ENCODE assay signal across 21 cellular contexts in the genomic region with DNA sequence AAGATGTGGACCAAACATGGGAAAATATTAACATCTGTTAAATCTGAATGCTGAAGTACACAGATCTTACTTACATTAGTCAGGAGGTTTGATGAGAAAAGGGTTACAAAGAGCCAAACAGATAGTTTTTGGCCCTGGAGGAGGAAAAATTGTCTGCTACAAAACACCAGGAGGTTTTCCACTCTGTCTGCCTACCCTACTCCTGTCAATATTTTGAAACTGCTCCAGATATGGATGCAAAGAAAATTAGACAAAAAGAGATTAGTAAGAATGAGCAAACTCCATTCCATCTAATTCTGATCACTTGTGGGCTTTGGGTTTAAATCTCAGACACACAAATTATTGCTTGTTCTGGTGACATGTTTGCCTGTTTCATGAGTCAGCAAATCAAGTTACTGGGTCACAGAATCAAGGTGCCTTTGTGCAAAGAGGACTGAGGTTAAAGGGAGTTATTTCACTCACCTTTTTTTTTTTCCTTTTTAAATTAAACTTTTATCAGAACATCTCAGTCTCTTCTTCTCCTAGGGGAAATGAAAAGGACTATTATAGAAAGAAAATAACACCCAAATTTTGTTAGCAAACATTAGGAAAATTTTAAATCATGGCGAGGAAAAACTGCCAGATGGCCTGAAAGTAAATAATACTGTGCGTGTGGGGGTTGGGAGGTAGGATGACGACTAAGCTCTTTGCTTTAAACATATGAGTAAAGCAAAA.
DNase-seq lines count a peak whose midpoint lies in the region; ATAC-seq and TF ChIP-seq lines count a peak whose summit lies in the region.
"Had no signal": no experiment of that assay in that cellular context is flagged by ENCODE, and none has a peak within 500 bp of the region (broad histone marks: within the 10 kb centered on the region; RNA-seq: fewer than 3 reads in every experiment).

No MANE protein-coding gene starts in this region.

- H2AFZ ChIP-seq in smooth muscle cell (ENCODE audit: low read depth): peak overlapping the region; percentile 19

- no peak for TF ChIP-seq POLR2A in vagina (IDR thresholded peaks at IDR 0.05)

- H3K4me1 ChIP-seq in smooth muscle cell (ENCODE audit: low read depth): peaks cover 10% of the 10 kb centered on the region
- H3K4me1 ChIP-seq in vagina: no peaks in the 10 kb centered on the region
- H3K4me1 ChIP-seq: BLaER1, prostate gland, spleen had no signal

- no peak for TF ChIP-seq CTCF in smooth muscle cell (IDR thresholded peaks at IDR 0.05; ENCODE audit: borderline replicate concordance, insufficient read depth, poor library complexity, severe bottlenecking)
- no peak for TF ChIP-seq CTCF in vagina (IDR thresholded peaks at IDR 0.05)

- H3K9me3 ChIP-seq in smooth muscle cell (replicated peaks; ENCODE audit: low read depth): no peaks in the 10 kb centered on the region
- no peaks in the 10 kb centered on the region for H3K9me3 ChIP-seq in vagina
- H3K9me3 ChIP-seq: BLaER1, prostate gland, spleen, thoracic aorta had no signal

- no peak overlapping the region for H3K4me3 ChIP-seq in smooth muscle cell
- no peak overlapping the region for H3K4me3 ChIP-seq in vagina
- H3K4me3 ChIP-seq: BLaER1, prostate gland, spleen, thoracic aorta had no signal

- no peaks in the 10 kb centered on the region for H3K27me3 ChIP-seq in smooth muscle cell (ENCODE audit: low read depth)
- no peaks in the 10 kb centered on the region for H3K27me3 ChIP-seq in vagina
- H3K27me3 ChIP-seq: BLaER1, spleen had no signal

- H3K36me3 ChIP-seq in smooth muscle cell (ENCODE audit: low read depth) (no peaks in the 10 kb centered on the region), vagina (no peaks in the 10 kb centered on the region)
- H3K36me3 ChIP-seq: BLaER1, prostate gland, spleen, thoracic aorta had no signal

- no peaks in the 10 kb centered on the region for H3K79me2 ChIP-seq in smooth muscle cell (ENCODE audit: low read depth)

- H4K20me1 ChIP-seq in smooth muscle cell (ENCODE audit: low read depth): no peaks in the 10 kb centered on the region
- H4K20me1 ChIP-seq: BLaER1 had no signal

- DNase-seq in NCI-H1417 (lab: John Stamatoyannopoulos, UW) (peak in 2 of 3 experiments; percentile 18 to 66), NCI-H1417 treated with DMSO at 0.1 percent for 48 hours (lab: John Stamatoyannopoulos, UW) (no peak), NCI-H748 treated with DMSO at 0.1 percent for 48 hours (lab: John Stamatoyannopoulos, UW) (peak; percentile 52), fibroblast of peridontal ligament (ENCODE audit: extremely low read depth) (peak; percentile 13), smooth muscle cell (lab: John Stamatoyannopoulos, UW; ENCODE audit: unreplicated experiment) (no peak), superior temporal gyrus (ENCODE audit: extremely low spot score) (no peak), vagina (ENCODE audit: extremely low spot score in 2 of 2) (no peak)
- DNase-seq: activated CD4-positive, alpha-beta memory T cell treated with anti-CD3 and anti-CD28 coated beads, Interleukin-2, amount 10 ng/mL, durations not matched to agents 7 days and 5 days; activated T-cell treated with anti-CD3 and anti-CD28 coated beads, Interleukin-2, amount 50 U/mL, for 48 hours; erythroblast; islet precursor cell; naive thymus-derived CD4-positive, alpha-beta T cell; NCI-H2081 treated with DMSO at 0.1 percent for 48 hours; spleen; T-helper 1 cell had no signal

- no peak overlapping the region for H3K9ac ChIP-seq in smooth muscle cell (ENCODE audit: low read depth)
- H3K9ac ChIP-seq: BLaER1 had no signal

- H3K4me2 ChIP-seq in smooth muscle cell: peak overlapping the region; percentile 58
- H3K4me2 ChIP-seq: BLaER1 had no signal

- no peaks in the 10 kb centered on the region for H3F3A ChIP-seq in smooth muscle cell (ENCODE audit: low read depth)

- H3K27ac ChIP-seq in smooth muscle cell (ENCODE audit: low read depth) (peak overlapping the region; percentile 6), vagina (no peak overlapping the region)
- H3K27ac ChIP-seq: 22Rv1, BLaER1, prostate gland, spleen, thoracic aorta had no signal

- WGBS in smooth muscle cell (ENCODE audit: low lambda C conversion rate): 18% methylated on average over 3 of the region's 3 CpGs

- intact Hi-C loops in vagina (cut with DNase I): no loop called here

- ATAC-seq in HG03442 (IDR thresholded peaks at IDR 0.05; ENCODE audit: unreplicated experiment): no peak
- ATAC-seq: naive thymus-derived CD4-positive, alpha-beta T cell; Right ventricle myocardium inferior had no signal

Comparison
In these comparisons a context has a peak if more than half of its experiments do, and no peak if none do; other contexts are left out.
1. DNase-seq: peak in NCI-H1417 (2 of 3), NCI-H748 treated with DMSO at 0.1 percent for 48 hours (single experiment) and fibroblast of peridontal ligament (single experiment); none in NCI-H1417 treated with DMSO at 0.1 percent for 48 hours (single experiment), smooth muscle cell (single experiment), superior temporal gyrus (single experiment) and vagina (0 of 2).